ENCODE assay signal across 15 cellular contexts in genomic region chr1:163197022-163197421, GRCh38.
"Had no signal": no experiment of that assay in that cellular context is flagged by ENCODE, and none has a peak within 500 bp of the region (broad histone marks: within the 10 kb centered on the region; RNA-seq: fewer than 3 reads in every experiment).

No MANE protein-coding gene starts in this region.

- H3K4me1 ChIP-seq: body of pancreas, prostate gland had no signal

- H3K36me3 Mint-ChIP-seq: activated CD4-positive, alpha-beta memory T cell treated with anti-CD3 and anti-CD28 coated beads for 36 hours; memory B cell had no signal

- H3K27ac ChIP-seq: body of pancreas, prostate gland had no signal

- H3K4me3 Mint-ChIP-seq: activated CD4-positive, alpha-beta memory T cell treated with anti-CD3 and anti-CD28 coated beads for 36 hours; activated CD4-positive, alpha-beta T cell treated with anti-CD3 and anti-CD28 coated beads for 36 hours; activated T-cell treated with anti-CD3 and anti-CD28 coated beads, Interleukin-2, amount 50 U/mL, for 24 hours; central memory CD8-positive, alpha-beta T cell; memory B cell; stimulated activated naive CD8-positive, alpha-beta T cell treated with anti-CD3 and anti-CD28 coated beads, Interleukin-15, amount 100 ng/mL, for 72 hours had no signal

- H3K9me3 Mint-ChIP-seq: activated CD4-positive, alpha-beta memory T cell treated with anti-CD3 and anti-CD28 coated beads for 36 hours; activated T-cell treated with anti-CD3 and anti-CD28 coated beads, Interleukin-2, amount 50 U/mL, for 24 hours; central memory CD8-positive, alpha-beta T cell; memory B cell; stimulated activated naive CD8-positive, alpha-beta T cell treated with anti-CD3 and anti-CD28 coated beads, Interleukin-15, amount 100 ng/mL, for 72 hours had no signal

- H3K27ac Mint-ChIP-seq: activated CD4-positive, alpha-beta memory T cell treated with anti-CD3 and anti-CD28 coated beads for 36 hours; activated CD4-positive, alpha-beta T cell treated with anti-CD3 and anti-CD28 coated beads for 36 hours; activated T-cell treated with anti-CD3 and anti-CD28 coated beads, Interleukin-2, amount 50 U/mL, for 24 hours; memory B cell; stimulated activated naive CD8-positive, alpha-beta T cell treated with anti-CD3 and anti-CD28 coated beads, Interleukin-15, amount 100 ng/mL, for 72 hours had no signal

- H3K9me3 ChIP-seq: adrenal gland, body of pancreas, prostate gland had no signal

- H3K4me1 Mint-ChIP-seq: activated CD4-positive, alpha-beta T cell treated with anti-CD3 and anti-CD28 coated beads for 36 hours; central memory CD8-positive, alpha-beta T cell; memory B cell; stimulated activated naive CD8-positive, alpha-beta T cell treated with anti-CD3 and anti-CD28 coated beads, Interleukin-15, amount 100 ng/mL, for 72 hours had no signal

- H3K27me3 Mint-ChIP-seq: activated CD4-positive, alpha-beta memory T cell treated with anti-CD3 and anti-CD28 coated beads for 36 hours; activated CD4-positive, alpha-beta T cell treated with anti-CD3 and anti-CD28 coated beads for 36 hours; activated T-cell treated with anti-CD3 and anti-CD28 coated beads, Interleukin-2, amount 50 U/mL, for 24 hours; memory B cell; stimulated activated naive CD8-positive, alpha-beta T cell treated with anti-CD3 and anti-CD28 coated beads, Interleukin-15, amount 100 ng/mL, for 72 hours had no signal

- H3K4me3 ChIP-seq: adrenal gland, body of pancreas, prostate gland had no signal

- H3K36me3 ChIP-seq: adrenal gland, prostate gland had no signal

- DNase-seq: activated CD4-positive, alpha-beta memory T cell treated with anti-CD3 and anti-CD28 coated beads for 36 hours; activated CD4-positive, alpha-beta T cell treated with anti-CD3 and anti-CD28 coated beads for 36 hours; activated naive CD4-positive, alpha-beta T cell treated with anti-CD3 and anti-CD28 coated beads, Interleukin-2, amount 50 U/mL, for 16 hours; activated T-cell treated with anti-CD3 and anti-CD28 coated beads, Interleukin-2, amount 50 U/mL, for 24 hours; body of pancreas; cortex of kidney; effector CD4-positive, alpha-beta T cell; foreskin fibroblast; glutamatergic neuron; stimulated activated naive CD8-positive, alpha-beta T cell treated with anti-CD3 and anti-CD28 coated beads, Interleukin-15, amount 100 ng/mL, for 72 hours had no signal

- H3K27me3 ChIP-seq: adrenal gland, body of pancreas had no signal

- ATAC-seq: activated CD4-positive, alpha-beta T cell treated with anti-CD3 and anti-CD28 coated beads for 36 hours; body of pancreas; sciatic nerve; stimulated activated naive CD8-positive, alpha-beta T cell treated with anti-CD3 and anti-CD28 coated beads, Interleukin-15, amount 100 ng/mL, for 72 hours had no signal
